13 cellular contexts compared by ENCODE assay signal in the genomic region with DNA sequence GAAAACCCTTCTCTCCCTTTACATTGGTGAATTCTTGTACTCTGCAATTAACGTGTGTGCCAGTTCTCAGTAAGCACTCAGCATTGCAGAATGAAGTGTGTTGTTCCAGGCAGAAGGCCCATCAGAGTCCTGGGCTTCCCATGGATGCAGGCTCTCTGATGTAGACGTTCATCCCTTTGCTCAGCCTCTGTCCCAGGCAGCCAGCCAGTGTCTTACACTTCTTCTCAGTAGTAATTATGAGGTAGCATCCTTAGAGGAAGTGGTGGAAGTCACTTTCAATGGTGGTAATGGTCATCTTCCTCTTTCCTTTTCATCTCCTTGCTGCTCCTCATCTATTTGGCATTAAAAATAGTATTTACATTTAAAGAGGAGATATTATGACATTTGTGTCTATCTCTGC.
"Had no signal": no experiment of that assay in that cellular context is flagged by ENCODE, and none has a peak within 500 bp of the region (broad histone marks: within the 10 kb centered on the region; RNA-seq: fewer than 3 reads in every experiment).

No MANE protein-coding gene starts in this region.

- H3K4me3 ChIP-seq: colonic mucosa, gastroesophageal sphincter, neural progenitor cell, skin epidermis, thyroid gland, vagina had no signal

- H3K4me1 ChIP-seq: colonic mucosa, gastroesophageal sphincter, vagina had no signal

- H3K27me3 ChIP-seq: colonic mucosa, gastroesophageal sphincter, neural progenitor cell, thyroid gland, vagina had no signal

- H3K36me3 ChIP-seq: colonic mucosa, gastroesophageal sphincter, neural progenitor cell, thyroid gland, vagina had no signal

- DNase-seq: activated CD4-positive, alpha-beta T cell treated with anti-CD3 and anti-CD28 coated beads, Interleukin-2, amount 50 U/mL, for 1 hour; activated CD4-positive, CD25-positive, alpha-beta regulatory T cell; activated naive CD4-positive, alpha-beta T cell treated with anti-CD3 and anti-CD28 coated beads, Interleukin-2, amount 10 ng/mL, durations not matched to agents 7 days and 5 days; activated T-cell treated with anti-CD3 and anti-CD28 coated beads for 4 hours; caudate nucleus; colonic mucosa; effector CD4-positive, alpha-beta T cell; retina; thyroid gland had no signal

- H3K27ac ChIP-seq: colonic mucosa, gastroesophageal sphincter, neural progenitor cell, skin epidermis, thyroid gland, vagina had no signal

- ATAC-seq: gastroesophageal sphincter had no signal

- H3K9me3 ChIP-seq: colonic mucosa, thyroid gland, vagina had no signal
